28 cellular contexts compared by ENCODE assay signal in the genomic region with DNA sequence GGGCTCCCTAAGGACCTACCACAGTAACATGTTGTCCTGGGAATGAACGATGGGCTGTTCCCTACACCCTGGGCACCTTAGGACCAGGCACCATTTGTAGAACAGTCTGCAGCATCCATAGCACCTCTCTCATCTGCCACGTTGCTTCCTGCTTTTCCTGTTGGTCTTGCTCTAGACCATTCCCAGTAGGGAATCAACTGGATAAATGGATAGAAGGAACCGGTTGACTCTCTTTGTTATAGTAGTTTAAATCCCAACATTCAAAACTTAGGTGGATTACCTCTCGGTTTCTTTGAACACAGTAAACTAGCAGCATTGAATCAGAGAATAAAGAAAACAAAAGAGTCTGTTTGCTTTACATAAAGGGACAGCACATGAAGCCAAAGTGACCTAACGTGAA.
"Had no signal": no experiment of that assay in that cellular context is flagged by ENCODE, and none has a peak within 500 bp of the region (broad histone marks: within the 10 kb centered on the region; RNA-seq: fewer than 3 reads in every experiment).

No MANE protein-coding gene starts in this region.

- DNase-seq: activated CD4-positive, alpha-beta memory T cell treated with anti-CD3 and anti-CD28 coated beads for 36 hours; activated CD4-positive, alpha-beta T cell treated with anti-CD3 and anti-CD28 coated beads, Interleukin-2, amount 10 ng/mL, durations not matched to agents 7 days and 5 days; activated CD4-positive, CD25-positive, alpha-beta regulatory T cell; activated CD8-positive, alpha-beta memory T cell treated with anti-CD3 and anti-CD28 coated beads for 24 hours; activated effector memory CD4-positive, alpha-beta T cell treated with anti-CD3 and anti-CD28 coated beads, Interleukin-2, amount 50 U/mL, for 16 hours; activated naive CD4-positive, alpha-beta T cell treated with Interleukin-2 at 50 U/mL for 16 hours; activated naive CD8-positive, alpha-beta T cell treated with anti-CD3 and anti-CD28 coated beads, Interleukin-2, amount 10 ng/mL, durations not matched to agents 7 days and 5 days; activated T-cell treated with anti-CD3 and anti-CD28 coated beads, Interleukin-2, amount 50 U/mL, for 4 hours; adrenal gland; anterior cingulate cortex; cerebellar nuclear complex; Karpas-422; NCI-H1105 treated with DMSO at 0.1 percent for 48 hours; NCI-H1436 treated with DMSO at 0.1 percent for 48 hours; NCI-H187; NCI-H2081 treated with DMSO at 0.1 percent for 48 hours; NCI-H446; NCI-H524; NCI-H82; OCI-M1; RPMI8226; T-cell; T-helper 2 cell; T1000 had no signal

- H3K36me3 ChIP-seq: adrenal gland had no signal

- H3K27ac ChIP-seq: adrenal gland, SK-N-MC, VCaP had no signal

- H3K4me3 ChIP-seq: adrenal gland, SK-N-MC had no signal

- ATAC-seq: activated T-cell treated with anti-CD3 and anti-CD28 coated beads, Interleukin-2, amount 50 U/mL, for 4 hours; Panc1; Right ventricle myocardium inferior; T-cell had no signal

- H3K4me1 Mint-ChIP-seq: activated CD4-positive, alpha-beta T cell treated with anti-CD3 and anti-CD28 coated beads, Interleukin-2, amount 10 ng/mL, durations not matched to agents 7 days and 5 days; activated naive CD8-positive, alpha-beta T cell treated with anti-CD3 and anti-CD28 coated beads, Interleukin-2, amount 10 ng/mL, durations not matched to agents 7 days and 5 days had no signal

- H3K4me1 ChIP-seq: adrenal gland had no signal

- H3K9me3 Mint-ChIP-seq: activated CD4-positive, alpha-beta memory T cell treated with anti-CD3 and anti-CD28 coated beads for 36 hours; activated T-cell treated with anti-CD3 and anti-CD28 coated beads, Interleukin-2, amount 50 U/mL, for 4 hours; T-cell had no signal

- H3K4me3 Mint-ChIP-seq: activated CD4-positive, alpha-beta memory T cell treated with anti-CD3 and anti-CD28 coated beads for 36 hours; activated CD4-positive, alpha-beta T cell treated with anti-CD3 and anti-CD28 coated beads, Interleukin-2, amount 10 ng/mL, durations not matched to agents 7 days and 5 days; activated naive CD8-positive, alpha-beta T cell treated with anti-CD3 and anti-CD28 coated beads, Interleukin-2, amount 10 ng/mL, durations not matched to agents 7 days and 5 days; activated T-cell treated with anti-CD3 and anti-CD28 coated beads, Interleukin-2, amount 50 U/mL, for 4 hours; T-cell had no signal

- H3K27ac Mint-ChIP-seq: activated CD4-positive, alpha-beta memory T cell treated with anti-CD3 and anti-CD28 coated beads for 36 hours; activated CD4-positive, alpha-beta T cell treated with anti-CD3 and anti-CD28 coated beads, Interleukin-2, amount 10 ng/mL, durations not matched to agents 7 days and 5 days; activated naive CD8-positive, alpha-beta T cell treated with anti-CD3 and anti-CD28 coated beads, Interleukin-2, amount 10 ng/mL, durations not matched to agents 7 days and 5 days; T-cell had no signal

- H3K36me3 Mint-ChIP-seq: activated CD4-positive, alpha-beta memory T cell treated with anti-CD3 and anti-CD28 coated beads for 36 hours; activated naive CD8-positive, alpha-beta T cell treated with anti-CD3 and anti-CD28 coated beads, Interleukin-2, amount 10 ng/mL, durations not matched to agents 7 days and 5 days; T-cell had no signal

- H3K27me3 Mint-ChIP-seq: activated CD4-positive, alpha-beta memory T cell treated with anti-CD3 and anti-CD28 coated beads for 36 hours; activated naive CD8-positive, alpha-beta T cell treated with anti-CD3 and anti-CD28 coated beads, Interleukin-2, amount 10 ng/mL, durations not matched to agents 7 days and 5 days had no signal

- H3K9me3 ChIP-seq: adrenal gland had no signal

- H3K27me3 ChIP-seq: adrenal gland had no signal
